ENCODE assay signal across 8 cellular contexts in genomic region chr4:18020671-18021469, GRCh38. TPM values are rescaled to one million over a fixed set of nuclear protein-coding genes. Genes with fewer than 3 reads are reported as not detected.
A peak's percentile ranks its signal among the peaks of the same experiment; 100 is the strongest.
DNase-seq lines count a peak whose midpoint lies in the region; ATAC-seq, FAIRE-seq and TF ChIP-seq lines count a peak whose summit lies in the region.

No MANE protein-coding gene starts in this region.

- H3K4me3 ChIP-seq in GM12865 (ENCODE audit: low read depth, low read length) = peak overlapping the region; percentile 88
- peak overlapping the region; percentile 86 for H3K4me3 ChIP-seq in astrocyte (ENCODE audit: insufficient read depth, low read depth, low read length)
- peak overlapping the region; percentile 96 for H3K4me3 ChIP-seq in right cardiac atrium (ENCODE audit: low read length)

- CTCF ChIA-PET in T-cell (lab: Charles Lee) = interaction anchor here in 1 of 2 donors (1.4 kb wide), 1 partner anchor 204 kb away, joined by 4 read pairs; no protein-coding TSS in a partner anchor

- H3K36me3 ChIP-seq in astrocyte (ENCODE audit: insufficient read depth, low read length) = no peaks in the 10 kb centered on the region

- ATAC-seq in HG02759 (IDR thresholded peaks at IDR 0.05; ENCODE audit: unreplicated experiment) (peak; percentile 21), T-cell (replicated peaks in 1 of 4) (peak in 2 of 4 experiments; percentile 1 to 3), right cardiac atrium (peak; percentile 48 to 55), HG03469 (IDR thresholded peaks at IDR 0.05; ENCODE audit: unreplicated experiment) (no peak)

- H3K9ac ChIP-seq in astrocyte (ENCODE audit: low read length) = peak overlapping the region; percentile 82

- H3K27me3 ChIP-seq in astrocyte (ENCODE audit: insufficient read depth, low read length) (peaks cover 6% of the 10 kb centered on the region), right cardiac atrium (ENCODE audit: control insufficient read depth, insufficient read depth) (no peaks in the 10 kb centered on the region)

- H3K36me3 Mint-ChIP-seq in T-cell (no peaks in the 10 kb centered on the region), astrocyte (ENCODE audit: low read depth, unreplicated experiment) (no peaks in the 10 kb centered on the region)

- H3K4me2 ChIP-seq in astrocyte (ENCODE audit: low read length) = peak overlapping the region; percentile 99

- intact Hi-C loops in right cardiac atrium (cut with DNase I) = loop anchor here in 1 of 4 donors (10.0 kb wide), 1 partner anchor 206 kb away; the partner anchor contains the start of genes DCAF16 and NCAPG
- intact Hi-C loops in posterior vena cava (cut with DNase I) = loop anchor here in 1 of 2 donors (10.0 kb wide), 1 partner anchor 206 kb away; the partner anchor contains the start of genes DCAF16 and NCAPG

- H3K4me1 ChIP-seq in astrocyte (ENCODE audit: insufficient read depth, low read length) (peaks cover 4% of the 10 kb centered on the region), right cardiac atrium (ENCODE audit: control insufficient read depth, insufficient read depth, low read length) (peaks cover 3% of the 10 kb centered on the region)

- POLR2A ChIA-PET in T-cell (lab: Charles Lee) = no interaction called here

- H4K20me1 ChIP-seq in astrocyte (ENCODE audit: insufficient read depth, low read length) = peaks cover 16% of the 10 kb centered on the region

- H3K27ac Mint-ChIP-seq in T-cell (peak overlapping the region; percentile 39 to 88), astrocyte (ENCODE audit: unreplicated experiment) (peak overlapping the region; percentile 42)

- H3K4me3 Mint-ChIP-seq in T-cell (peak overlapping the region; percentile 88 to 93 (median 88)), astrocyte (ENCODE audit: unreplicated experiment) (peak overlapping the region; percentile 97)

- H3K27ac ChIP-seq in astrocyte (ENCODE audit: low read depth, low read length) (peak overlapping the region; percentile 75), right cardiac atrium (ENCODE audit: low read length) (peak overlapping the region; percentile 90)

- H3K4me1 Mint-ChIP-seq in T-cell = peaks cover 32 to 37% (median 32%) of the 10 kb centered on the region in 3 donors
- no peaks in the 10 kb centered on the region for H3K4me1 Mint-ChIP-seq in astrocyte (ENCODE audit: low read depth, unreplicated experiment)

- no peaks in the 10 kb centered on the region for H3K9me3 ChIP-seq in astrocyte (ENCODE audit: insufficient read depth, low read depth, low read length)
- no peaks in the 10 kb centered on the region for H3K9me3 ChIP-seq in right cardiac atrium (ENCODE audit: control insufficient read depth, low read length)

- no peaks in the 10 kb centered on the region for H3K9me3 Mint-ChIP-seq in T-cell
- H3K9me3 Mint-ChIP-seq in astrocyte (ENCODE audit: unreplicated experiment) = no peaks in the 10 kb centered on the region

- peaks cover 49% of the 10 kb centered on the region for H3K79me2 ChIP-seq in astrocyte (ENCODE audit: insufficient read depth, low read length)

- under 1% methylated on average over 90 of the region's 90 CpGs for WGBS in right cardiac atrium

- peak overlapping the region; percentile 73 for H2AFZ ChIP-seq in astrocyte (ENCODE audit: low read depth, low read length)

- FAIRE-seq in astrocyte (lab: Jason Lieb, UNC) = no peak

- TF ChIP-seq CTCF in GM12865 (IDR thresholded peaks at IDR 0.05; ENCODE audit: insufficient read depth, low read depth, low read length, missing control alignments) (no peak), astrocyte (IDR thresholded peaks at IDR 0.05; ENCODE audit: insufficient read depth, low read depth, low read length) (no peak)

- DNase-seq in GM12865 (ENCODE audit: low read depth) = peak; percentile 86
- DNase-seq in NCI-H1105 (lab: John Stamatoyannopoulos, UW) = peak; percentile 85
- DNase-seq in T-cell = peak in 29 of 34 experiments; percentile 4 to 42 (median 15)
- peak; percentile 80 for DNase-seq in astrocyte (ENCODE audit: low read depth)
- DNase-seq in right cardiac atrium = peak; percentile 79 to 90 (median 89)
- DNase-seq in posterior vena cava (ENCODE audit: low spot score) = peak; percentile 90

- H3K27me3 Mint-ChIP-seq in T-cell = peaks cover 0 to 13% of the 10 kb centered on the region in 2 donors
- peaks cover 11% of the 10 kb centered on the region for H3K27me3 Mint-ChIP-seq in astrocyte (ENCODE audit: low read depth, unreplicated experiment)

RNA-seq across cellular contexts. Expression of gene LCORL, which starts 0.7 kb away (rescaled TPM):
- total RNA-seq in T-cell (10 to 100 TPM in 3 of 5 donors, 1 to 10 TPM in 2; 8.9 to 11.4 (median 10.3) TPM), astrocyte (10.3 and 11.8 TPM in 2 replicates), right cardiac atrium (1 to 10 TPM; 7.2 to 8.1 (median 7.5) TPM), posterior vena cava (10 to 100 TPM in 1 of 2 donors, 1 to 10 TPM in 1; 9.3 to 12.0 TPM)
- 1.6 TPM for polyA plus RNA-seq in right cardiac atrium

Comparison
In these comparisons a context has a peak if more than half of its experiments do, and no peak if none do; other contexts are left out.
1. DNase-seq: peak in every context shown above with its lines; median percentile 90 in posterior vena cava; 89 in right cardiac atrium; 86 in GM12865; 85 in NCI-H1105; 80 in astrocyte; 15 in T-cell.